ENCODE assay signal across 7 cellular contexts in genomic region chr5:103119765-103120606, GRCh38.
DNase-seq lines count a peak whose midpoint lies in the region; ATAC-seq and TF ChIP-seq lines count a peak whose summit lies in the region.

Gene GIN1 (minus strand): TSS chr5:103120138. CDS start chr5:103108707, 11,431 bp downstream.
Gene PPIP5K2 (plus strand): TSS chr5:103120301. CDS start chr5:103129590, 9,289 bp downstream.

- TF ChIP-seq CTCF in astrocyte of the spinal cord (IDR thresholded peaks at IDR 0.05; ENCODE audit: low read depth, low read length) = no peak

- DNase-seq in NCI-H2081 (lab: John Stamatoyannopoulos, UW) (peak; percentile 91 to 96), T1000 (lab: John Stamatoyannopoulos, UW) (peak; percentile 92), astrocyte of the spinal cord (ENCODE audit: low read depth, low spot score) (peak; percentile 99), hippocampal formation (lab: John Stamatoyannopoulos, UW) (peak; percentile 95 to 96), retina (peak; percentile 97)

- in situ Hi-C loops in astrocyte of the spinal cord (cut with HindIII; ENCODE audit: low sequenced_read_pairs) = no loop called here

- H3K4me3 ChIP-seq in astrocyte of the spinal cord (ENCODE audit: low read depth, low read length) = peak within 1 kb of the TSS; percentile 79

- ATAC-seq in GM18508 (IDR thresholded peaks at IDR 0.05; ENCODE audit: insufficient read depth, unreplicated experiment) = peak; percentile 93
- ATAC-seq in HG03025 (IDR thresholded peaks at IDR 0.05; ENCODE audit: low FRiP score, unreplicated experiment) = peak; percentile 96

Comparison
In these comparisons a context has a peak if more than half of its experiments do, and no peak if none do; other contexts are left out.
1. Peak in every context shown above with its lines: DNase-seq, ATAC-seq and H3K4me3 ChIP-seq.